ENCODE assay signal across 21 cellular contexts in the genomic region with DNA sequence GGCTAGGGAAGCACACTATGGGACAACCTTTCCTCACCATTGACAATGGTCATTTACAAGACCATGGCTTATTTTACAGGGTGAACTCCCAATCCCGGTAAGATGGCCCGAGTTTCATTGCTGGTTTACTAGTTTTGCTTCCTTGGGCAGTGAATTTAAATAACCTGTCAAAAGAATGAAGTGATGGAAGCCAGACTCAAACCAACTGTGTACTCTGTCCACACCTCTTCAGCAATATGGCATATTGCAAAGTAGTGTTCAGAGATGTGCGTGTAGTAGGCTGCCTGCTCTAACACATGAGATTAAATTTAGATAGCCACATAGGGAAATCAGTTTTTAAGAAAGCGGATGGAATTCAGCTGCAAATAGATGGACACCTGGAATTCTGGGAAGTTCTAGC. TPM values are rescaled to one million over a fixed set of nuclear protein-coding genes. Genes with fewer than 3 reads are reported as not detected.
DNase-seq lines count a peak whose midpoint lies in the region; ATAC-seq, FAIRE-seq and TF ChIP-seq lines count a peak whose summit lies in the region.
"Had no signal": no experiment of that assay in that cellular context is flagged by ENCODE, and none has a peak within 500 bp of the region (broad histone marks: within the 10 kb centered on the region; RNA-seq: fewer than 3 reads in every experiment).

No MANE protein-coding gene starts in this region.

- no peak overlapping the region for H2AFZ ChIP-seq in mesenchymal stem cell (ENCODE audit: low read depth, low read length)

- no peaks in the 10 kb centered on the region for H3K79me1 ChIP-seq in mesenchymal stem cell (replicated peaks; ENCODE audit: low read length, poor library complexity, severe bottlenecking)

- no peaks in the 10 kb centered on the region for H3K27me3 ChIP-seq in bronchial epithelial cell (ENCODE audit: control insufficient read depth, insufficient read depth, low read length)
- no peaks in the 10 kb centered on the region for H3K27me3 ChIP-seq in mesenchymal stem cell (ENCODE audit: control insufficient read depth in 1 of 2, insufficient read depth in 1 of 2, low read length in 2 of 2)
- no peaks in the 10 kb centered on the region for H3K27me3 ChIP-seq in naive thymus-derived CD4-positive, alpha-beta T cell (ENCODE audit: control insufficient read depth in 2 of 2, insufficient read depth in 2 of 2, low read length in 2 of 2)
- H3K27me3 ChIP-seq: BLaER1 treated with 17β-estradiol and CSF1 and Interleukin-3, amounts not matched to agents 10 nM and 100 nM had no signal

- DNase-seq in SK-N-DZ (ENCODE audit: low spot score) (peak; percentile 73), bronchial epithelial cell (ENCODE audit: low read depth) (no peak), mesenchymal stem cell (peak; percentile 9)
- no peak for DNase-seq in naive thymus-derived CD4-positive, alpha-beta T cell
- DNase-seq: AML-193; Caco-2; Calu3; CD4-positive, alpha-beta T cell; CD8-positive, alpha-beta T cell; DMS79 treated with DMSO at 0.1 percent for 48 hours; GF-D8 had no signal

- H3K4me1 ChIP-seq in mesenchymal stem cell (ENCODE audit: control insufficient read depth, insufficient read depth, low read depth, low read length), result no peaks in the 10 kb centered on the region
- H3K4me1 ChIP-seq in naive thymus-derived CD4-positive, alpha-beta T cell (ENCODE audit: control insufficient read depth in 2 of 2, insufficient read depth in 2 of 2, low read length in 2 of 2), result no peaks in the 10 kb centered on the region
- H3K4me1 ChIP-seq: A549, Caco-2 had no signal

- H2BK15ac ChIP-seq in mesenchymal stem cell (ENCODE audit: low read depth, poor library complexity, severe bottlenecking), result no peak overlapping the region

- H2AK5ac ChIP-seq in mesenchymal stem cell (ENCODE audit: low read length, severe bottlenecking), result no peak overlapping the region

- H3K9me3 Mint-ChIP-seq in naive thymus-derived CD4-positive, alpha-beta T cell, result no peaks in the 10 kb centered on the region
- H3K9me3 Mint-ChIP-seq: CD4-positive, alpha-beta T cell; CD8-positive, alpha-beta T cell had no signal

- H3K4ac ChIP-seq in mesenchymal stem cell (ENCODE audit: low read depth in 1 of 2, low read length in 2 of 2), result no peak overlapping the region

- no peak overlapping the region for H3K27ac Mint-ChIP-seq in naive thymus-derived CD4-positive, alpha-beta T cell
- H3K27ac Mint-ChIP-seq: B cell; CD4-positive, alpha-beta T cell; CD8-positive, alpha-beta T cell had no signal

- no peak overlapping the region for H3K4me3 ChIP-seq in bronchial epithelial cell (ENCODE audit: low read depth, low read length)
- H3K4me3 ChIP-seq in mesenchymal stem cell (ENCODE audit: insufficient read depth in 1 of 2, low read depth in 1 of 2, low read length in 2 of 2), result no peak overlapping the region
- no peak overlapping the region for H3K4me3 ChIP-seq in naive thymus-derived CD4-positive, alpha-beta T cell (ENCODE audit: low read length)
- H3K4me3 ChIP-seq: A549; BLaER1 treated with 17β-estradiol and CSF1 and Interleukin-3, amounts not matched to agents 10 nM and 100 nM had no signal

- CTCF ChIA-PET in naive thymus-derived CD4-positive, alpha-beta T cell (lab: Charles Lee), result no interaction called here

- H3K23ac ChIP-seq in mesenchymal stem cell (ENCODE audit: low read length in 2 of 2), result no peak overlapping the region

- peak; percentile 92 for FAIRE-seq in bronchial epithelial cell (lab: Jason Lieb, UNC)
- FAIRE-seq: A549, D721Med, G401.6, GM12891, GM19239 had no signal

- no peaks in the 10 kb centered on the region for H3K9me3 ChIP-seq in mesenchymal stem cell (ENCODE audit: control insufficient read depth, low read length)
- H3K9me3 ChIP-seq in naive thymus-derived CD4-positive, alpha-beta T cell (ENCODE audit: control insufficient read depth in 2 of 3, low read length in 3 of 3), result no peaks in the 10 kb centered on the region
- H3K9me3 ChIP-seq: A549; BLaER1 treated with 17β-estradiol and CSF1 and Interleukin-3, amounts not matched to agents 10 nM and 100 nM; Caco-2 had no signal

- H3K27ac ChIP-seq in mesenchymal stem cell (ENCODE audit: low read length, poor library complexity, severe bottlenecking), result no peak overlapping the region
- H3K27ac ChIP-seq in naive thymus-derived CD4-positive, alpha-beta T cell (ENCODE audit: low read depth, low read length), result no peak overlapping the region
- H3K27ac ChIP-seq: 22Rv1; A549; BLaER1 treated with 17β-estradiol and CSF1 and Interleukin-3, amounts not matched to agents 10 nM and 100 nM; C4-2B had no signal

- no peak overlapping the region for H3K14ac ChIP-seq in mesenchymal stem cell (ENCODE audit: low read length in 2 of 2)

- H2BK5ac ChIP-seq in mesenchymal stem cell (ENCODE audit: low read depth, low read length, poor library complexity, severe bottlenecking), result no peak overlapping the region

- H3K18ac ChIP-seq in mesenchymal stem cell (ENCODE audit: low read depth in 1 of 2, low read length in 2 of 2), result no peak overlapping the region

- no peak overlapping the region for H2BK12ac ChIP-seq in mesenchymal stem cell (ENCODE audit: low read length in 2 of 2)

- POLR2A ChIA-PET in naive thymus-derived CD4-positive, alpha-beta T cell (lab: Charles Lee), result no interaction called here

- no peak overlapping the region for H3K9ac ChIP-seq in mesenchymal stem cell (ENCODE audit: low read length)
- H3K9ac ChIP-seq: BLaER1 treated with 17β-estradiol and CSF1 and Interleukin-3, amounts not matched to agents 10 nM and 100 nM had no signal

- TF ChIP-seq CTCF in bronchial epithelial cell (IDR thresholded peaks at IDR 0.05; ENCODE audit: insufficient read depth, low read length, severe bottlenecking), result no peak

- no peak overlapping the region for H4K91ac ChIP-seq in mesenchymal stem cell (ENCODE audit: low read length)

- H4K8ac ChIP-seq in mesenchymal stem cell (ENCODE audit: low read length), result no peak overlapping the region

- intact Hi-C loops in naive thymus-derived CD4-positive, alpha-beta T cell (cut with micrococcal nuclease), result no loop called here

- peaks cover 0 to 50% (median 12%) of the 10 kb centered on the region in 5 donors for H3K27me3 Mint-ChIP-seq in naive thymus-derived CD4-positive, alpha-beta T cell
- H3K27me3 Mint-ChIP-seq: B cell; CD4-positive, alpha-beta T cell had no signal

- WGBS in mesenchymal stem cell, result 70% methylated on average over 4 of the region's 4 CpGs

- no peak overlapping the region for H2BK120ac ChIP-seq in mesenchymal stem cell (ENCODE audit: low read depth, low read length)

- H3K36me3 Mint-ChIP-seq in naive thymus-derived CD4-positive, alpha-beta T cell, result peaks cover 0 to 4% (median 0%) of the 10 kb centered on the region in 5 donors
- H3K36me3 Mint-ChIP-seq: CD8-positive, alpha-beta T cell had no signal

- H3K4me3 Mint-ChIP-seq in naive thymus-derived CD4-positive, alpha-beta T cell, result no peak overlapping the region
- H3K4me3 Mint-ChIP-seq: B cell; CD4-positive, alpha-beta T cell; CD8-positive, alpha-beta T cell had no signal

- H3K4me2 ChIP-seq in mesenchymal stem cell (ENCODE audit: low read length, poor library complexity, severe bottlenecking), result no peak overlapping the region
- H3K4me2 ChIP-seq: A549; BLaER1 treated with 17β-estradiol and CSF1 and Interleukin-3, amounts not matched to agents 10 nM and 100 nM had no signal

- no peak for ATAC-seq in HG02798 (IDR thresholded peaks at IDR 0.05; ENCODE audit: poor library complexity, unreplicated experiment)
- no peak for ATAC-seq in naive thymus-derived CD4-positive, alpha-beta T cell
- ATAC-seq: A549; CD8-positive, alpha-beta T cell had no signal

- H3K36me3 ChIP-seq in bronchial epithelial cell (ENCODE audit: control insufficient read depth, insufficient read depth, low read length), result no peaks in the 10 kb centered on the region
- no peaks in the 10 kb centered on the region for H3K36me3 ChIP-seq in mesenchymal stem cell (ENCODE audit: control insufficient read depth in 1 of 2, insufficient read depth in 2 of 2, low read depth in 1 of 2, low read length in 2 of 2)
- H3K36me3 ChIP-seq in naive thymus-derived CD4-positive, alpha-beta T cell (ENCODE audit: control insufficient read depth in 2 of 3, insufficient read depth in 3 of 3, low read length in 3 of 3), result no peaks in the 10 kb centered on the region
- H3K36me3 ChIP-seq: BLaER1 treated with 17β-estradiol and CSF1 and Interleukin-3, amounts not matched to agents 10 nM and 100 nM had no signal

- no peaks in the 10 kb centered on the region for H3K4me1 Mint-ChIP-seq in naive thymus-derived CD4-positive, alpha-beta T cell
- H3K4me1 Mint-ChIP-seq: B cell had no signal

RNA-seq across cellular contexts. Expression of gene USPL1, which starts 58.4 kb away (rescaled TPM):
- polyA plus RNA-seq in SK-N-DZ (2014; cell fraction: cytosol; rRNA removed), result 28.0 and 28.2 TPM in 2 replicates
- 39.5 and 50.1 TPM in 2 replicates for polyA plus RNA-seq in SK-N-DZ (2014; cell fraction: nucleus; rRNA removed)
- total RNA-seq in bronchial epithelial cell, result 6.8 and 20.0 TPM in 2 replicates
- 14.2 TPM for polyA plus RNA-seq in mesenchymal stem cell (2013, experiment 1 of 2)
- 13.5 TPM for polyA plus RNA-seq in mesenchymal stem cell (2013, experiment 2 of 2)
- total RNA-seq in naive thymus-derived CD4-positive, alpha-beta T cell, result 10 to 100 TPM; 22.4 to 34.7 (median 30.4) TPM
- 10 to 100 TPM; 17.4 to 21.9 TPM for polyA plus RNA-seq in naive thymus-derived CD4-positive, alpha-beta T cell

Comparison
In these comparisons a context has a peak if more than half of its experiments do, and no peak if none do; other contexts are left out.
1. DNase-seq: peak in SK-N-DZ (single experiment) and mesenchymal stem cell (single experiment); none in bronchial epithelial cell (single experiment) and naive thymus-derived CD4-positive, alpha-beta T cell (0 of 9).